19 cellular contexts compared by ENCODE assay signal in the genomic region with DNA sequence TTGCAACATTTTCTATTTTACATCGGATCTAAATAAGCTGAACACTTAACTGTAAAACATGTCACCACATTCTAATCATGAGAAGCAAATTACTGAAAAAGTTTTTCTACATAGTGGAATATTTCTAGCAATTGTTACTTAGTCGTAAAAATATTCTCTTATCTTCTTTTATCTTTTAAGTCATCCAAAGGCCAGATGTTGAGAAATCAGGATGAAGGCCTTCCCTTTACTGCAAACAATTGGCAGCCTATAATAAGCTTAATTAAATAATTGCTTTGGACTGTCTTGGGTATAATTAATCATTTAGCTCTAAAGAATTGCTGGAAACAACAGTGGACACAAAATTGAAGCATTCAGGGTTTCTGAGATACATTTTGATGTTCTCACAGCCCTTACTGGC.
DNase-seq lines count a peak whose midpoint lies in the region; ATAC-seq and TF ChIP-seq lines count a peak whose summit lies in the region.
"Had no signal": no experiment of that assay in that cellular context is flagged by ENCODE, and none has a peak within 500 bp of the region (broad histone marks: within the 10 kb centered on the region; RNA-seq: fewer than 3 reads in every experiment).

No MANE protein-coding gene starts in this region.

- H3K9me3 Mint-ChIP-seq in brain = peaks cover 0 to 4% (median 1%) of the 10 kb centered on the region in 5 experiments
- no peaks in the 10 kb centered on the region for H3K9me3 Mint-ChIP-seq in nephron

- H3K27me3 Mint-ChIP-seq in brain = no peaks in the 10 kb centered on the region
- no peaks in the 10 kb centered on the region for H3K27me3 Mint-ChIP-seq in nephron (ENCODE audit: low read depth)
- H3K27me3 Mint-ChIP-seq: CD4-positive, alpha-beta memory T cell had no signal

- no peak overlapping the region for H3K4me3 ChIP-seq in AG10803 (ENCODE audit: low read length)
- H3K4me3 ChIP-seq: BLaER1 had no signal

- no peak for ATAC-seq in left ventricle myocardium superior
- ATAC-seq: HCT116 had no signal

- H3K4me3 Mint-ChIP-seq in brain (no peak overlapping the region), nephron (no peak overlapping the region)
- H3K4me3 Mint-ChIP-seq: CD4-positive, alpha-beta memory T cell had no signal

- H3K4me1 Mint-ChIP-seq in brain = peaks cover 22% of the 10 kb centered on the region
- H3K4me1 Mint-ChIP-seq in nephron = peaks cover 23% of the 10 kb centered on the region
- H3K4me1 Mint-ChIP-seq: CD4-positive, alpha-beta memory T cell had no signal

- H3K27ac Mint-ChIP-seq in brain (peak overlapping the region in 4 of 5 experiments; percentile 34 to 54 (median 41)), nephron (peak overlapping the region; percentile 76 to 91 (median 82))
- H3K27ac Mint-ChIP-seq: CD4-positive, alpha-beta memory T cell had no signal

- intact Hi-C loops in left ventricle myocardium superior (cut with micrococcal nuclease) = no loop called here

- TF ChIP-seq CTCF in AG10803 (conservative IDR thresholded peaks at IDR 0.05; ENCODE audit: low read length) (no peak), brain (conservative IDR thresholded peaks at IDR 0.05) (no peak), nephron (IDR thresholded peaks at IDR 0.05; ENCODE audit: unreplicated experiment in 3 of 3) (no peak)

- H3K36me3 Mint-ChIP-seq in brain = peaks cover 3% of the 10 kb centered on the region
- H3K36me3 Mint-ChIP-seq in nephron (ENCODE audit: low read depth) = no peaks in the 10 kb centered on the region
- H3K36me3 Mint-ChIP-seq: CD4-positive, alpha-beta memory T cell had no signal

- DNase-seq in AG10803 (ENCODE audit: low read depth) = peak; percentile 41
- DNase-seq in M059J (ENCODE audit: low read depth) = peak; percentile 8
- no peak for DNase-seq in glomerular visceral epithelial cell (ENCODE audit: extremely low spot score)
- DNase-seq in Kasumi-1 (lab: John Stamatoyannopoulos, UW) = no peak
- DNase-seq in left ventricle myocardium superior = no peak
- no peak for DNase-seq in ureter (ENCODE audit: low spot score)
- DNase-seq: CD4-positive, alpha-beta memory T cell; EL; GOT3; KG1; NCI-H146; NCI-H2029 treated with DMSO at 0.1 percent for 48 hours; NCI-H2171 treated with DMSO at 0.1 percent for 48 hours; NCI-H446 treated with DMSO at 0.1 percent for 48 hours; Right ventricle myocardium superior had no signal

Comparison
In these comparisons a context has a peak if more than half of its experiments do, and no peak if none do; other contexts are left out.
1. DNase-seq: peak in AG10803 (single experiment) and M059J (single experiment); none in glomerular visceral epithelial cell (single experiment), Kasumi-1 (0 of 2), left ventricle myocardium superior (single experiment) and ureter (single experiment).